In genomic region chr19:48123907-48124675, GRCh38 we compare ENCODE assay signal across 1 cellular context.
TF ChIP-seq lines count a peak whose summit lies in the region.

No MANE protein-coding gene starts in this region.

TF ChIP-seq in HepG2, 621 proteins besides CTCF, POLR2A, EP300 and RAD21:
- TF ChIP-seq SOX5 (CRISPR knock-in tag; IDR thresholded peaks at IDR 0.05; ENCODE audit: borderline replicate concordance) (peak; percentile 67; the same call in 1 of the 2 replicates), SOX13 (IDR thresholded peaks at IDR 0.05) (0 out of 2 replicates have a peak, but pooled peaks have one; percentile 56), SOX13 (CRISPR knock-in tag; conservative IDR thresholded peaks at IDR 0.05 in 1 of 2, IDR thresholded peaks at IDR 0.05 in 1 of 2) (peak in 1 of 2 experiments; percentile 79; a peak in 2 of 4 replicates)
- TF ChIP-seq, protein P1, sequence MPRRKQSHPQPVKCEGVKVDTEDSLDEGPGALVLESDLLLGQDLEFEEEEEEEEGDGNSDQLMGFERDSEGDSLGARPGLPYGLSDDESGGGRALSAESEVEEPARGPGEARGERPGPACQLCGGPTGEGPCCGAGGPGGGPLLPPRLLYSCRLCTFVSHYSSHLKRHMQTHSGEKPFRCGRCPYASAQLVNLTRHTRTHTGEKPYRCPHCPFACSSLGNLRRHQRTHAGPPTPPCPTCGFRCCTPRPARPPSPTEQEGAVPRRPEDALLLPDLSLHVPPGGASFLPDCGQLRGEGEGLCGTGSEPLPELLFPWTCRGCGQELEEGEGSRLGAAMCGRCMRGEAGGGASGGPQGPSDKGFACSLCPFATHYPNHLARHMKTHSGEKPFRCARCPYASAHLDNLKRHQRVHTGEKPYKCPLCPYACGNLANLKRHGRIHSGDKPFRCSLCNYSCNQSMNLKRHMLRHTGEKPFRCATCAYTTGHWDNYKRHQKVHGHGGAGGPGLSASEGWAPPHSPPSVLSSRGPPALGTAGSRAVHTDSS (CRISPR knock-in tag; conservative IDR thresholded peaks at IDR 0.05) = no peak
